Comparison of ENCODE assay signal across 16 cellular contexts in the genomic region with DNA sequence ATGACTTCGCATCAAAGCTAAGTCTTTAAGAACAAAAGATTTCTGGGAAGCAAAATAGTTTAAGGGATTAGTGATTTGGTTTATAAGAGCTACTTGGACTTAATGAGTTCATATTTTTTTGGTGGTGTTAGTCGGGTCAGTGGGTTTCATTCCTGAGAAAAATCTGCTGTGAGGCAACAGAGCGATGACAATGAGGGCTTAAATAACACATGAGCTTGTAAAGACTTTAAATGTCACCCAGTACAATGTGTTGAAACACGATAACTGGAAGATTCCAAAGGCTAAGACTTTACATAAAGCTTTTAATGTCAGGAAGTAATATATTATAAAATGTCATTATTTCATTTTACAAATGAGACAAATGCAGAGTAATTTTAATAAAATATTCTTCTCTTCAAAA.
"Had no signal": no experiment of that assay in that cellular context is flagged by ENCODE, and none has a peak within 500 bp of the region (broad histone marks: within the 10 kb centered on the region; RNA-seq: fewer than 3 reads in every experiment).

No MANE protein-coding gene starts in this region.

- DNase-seq: activated gamma-delta T cell treated with Interleukin-2 at 50 U/mL for 16 hours; activated T-cell treated with anti-CD3 and anti-CD28 coated beads, Interleukin-2, amount 50 U/mL, for 1 hour; anterior cingulate cortex; effector CD4-positive, alpha-beta T cell; foreskin melanocyte; kidney glomerular epithelial cell; left ventricle myocardium superior; midbrain; sigmoid colon; stimulated activated CD4-positive, alpha-beta T cell treated with anti-CD3 and anti-CD28 coated beads, Interleukin-4, amount 100 ng/mL, for 1 hour; stimulated activated naive CD4-positive, alpha-beta T cell; T-helper 9 cell; thyroid gland; upper lobe of right lung had no signal

- ATAC-seq: left ventricle myocardium superior; natural killer cell treated with Interleukin-12 subunit alpha and Interleukin-12 subunit beta and Interleukin-15 and Interleukin-18, amount 100 ng/mL, for 72 hours; upper lobe of right lung; WTC11 had no signal
